ENCODE assay signal across 19 cellular contexts in the genomic region with DNA sequence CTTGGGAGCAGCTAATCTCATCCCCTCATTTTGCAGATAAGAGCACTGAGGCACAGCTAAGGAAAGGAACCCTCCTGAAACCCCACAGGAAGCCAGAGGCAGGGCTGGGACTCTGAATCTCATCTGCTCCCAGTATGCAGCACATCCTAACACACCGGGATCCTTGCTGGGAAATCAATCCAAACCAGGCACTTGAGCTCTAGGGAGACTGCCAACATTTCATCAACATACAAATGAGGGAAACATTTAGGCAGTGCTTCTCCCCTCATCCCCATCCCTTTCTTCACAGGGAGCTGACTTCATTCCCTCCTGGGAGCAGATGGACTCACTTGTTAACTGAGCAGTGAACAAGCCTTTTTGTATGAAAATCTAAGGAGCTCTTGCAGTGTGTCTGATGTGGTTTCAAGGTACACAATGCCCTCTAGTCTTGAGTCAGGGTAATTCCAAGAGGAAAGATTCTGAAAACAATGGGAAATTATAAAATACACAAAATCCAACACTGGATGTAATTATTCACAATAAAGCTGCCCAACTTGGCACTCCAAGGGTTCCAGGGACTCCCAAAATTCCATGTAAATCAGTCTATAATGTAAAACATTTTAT.
DNase-seq lines count a peak whose midpoint lies in the region; ATAC-seq, FAIRE-seq and TF ChIP-seq lines count a peak whose summit lies in the region.
"Had no signal": no experiment of that assay in that cellular context is flagged by ENCODE, and none has a peak within 500 bp of the region (broad histone marks: within the 10 kb centered on the region; RNA-seq: fewer than 3 reads in every experiment).

No MANE protein-coding gene starts in this region.

- DNase-seq in SK-N-SH (peak; percentile 17), Panc1 (ENCODE audit: low read depth, low spot score) (no peak), medulla oblongata (ENCODE audit: extremely low spot score) (peak; percentile 4), urothelium cell line (ENCODE audit: low spot score) (no peak), MG63 (no peak)
- DNase-seq: activated CD8-positive, alpha-beta memory T cell treated with anti-CD3 and anti-CD28 coated beads for 24 hours; activated T-cell treated with anti-CD3 and anti-CD28 coated beads, Interleukin-2, amount 50 U/mL, for 72 hours; C1 segment of cervical spinal cord; KBM-7; naive thymus-derived CD8-positive, alpha-beta T cell; NCI-H1105; spleen; stimulated activated CD4-positive, alpha-beta T cell treated with anti-CD3 and anti-CD28 coated beads, Interleukin-4, amount 100 ng/mL, for 4 hours had no signal

- H3F3A ChIP-seq in SK-N-SH (replicated peaks; ENCODE audit: insufficient read depth) = no peaks in the 10 kb centered on the region

- TF ChIP-seq CTCF in SK-N-SH (IDR thresholded peaks at IDR 0.05) (no peak), Panc1 (IDR thresholded peaks at IDR 0.05) (peak; percentile 21; the same call in 1 of the 2 replicates)

- no peak for TF ChIP-seq EP300 in SK-N-SH (IDR thresholded peaks at IDR 0.05; ENCODE audit: borderline replicate concordance in 1 of 2, low read depth in 1 of 2, low read length in 1 of 2)

- H3K4me3 ChIP-seq in SK-N-SH (ENCODE audit: low read depth in 2 of 2, low read length in 1 of 2) (no peak overlapping the region), Panc1 (ENCODE audit: low read depth in 2 of 2, low read length in 2 of 2) (no peak overlapping the region), MG63 (no peak overlapping the region)
- H3K4me3 ChIP-seq: spleen had no signal

- no peak overlapping the region for H3K4me2 ChIP-seq in SK-N-SH

- TF ChIP-seq RAD21 in SK-N-SH (IDR thresholded peaks at IDR 0.05; ENCODE audit: low read length) = peak; percentile 58

- ATAC-seq in SK-N-SH treated with all-trans-retinoic acid at 6 μM for 48 hours (no peak), Panc1 (peak; percentile 51; the same call in 1 of the 2 replicates), GM21723 (IDR thresholded peaks at IDR 0.05; ENCODE audit: unreplicated experiment) (no peak), HG03457 (IDR thresholded peaks at IDR 0.05; ENCODE audit: unreplicated experiment) (no peak)
- ATAC-seq: activated naive CD4-positive, alpha-beta T cell treated with anti-CD3 and anti-CD28 coated beads, Interleukin-2, amount 50 U/mL, for 72 hours; activated T-cell treated with anti-CD3 and anti-CD28 coated beads, Interleukin-2, amount 50 U/mL, for 72 hours; naive thymus-derived CD8-positive, alpha-beta T cell had no signal

- WGBS in SK-N-SH (ENCODE audit: low lambda C conversion rate) = 29% methylated on average over 1 of the region's 1 CpG

- no peaks in the 10 kb centered on the region for H3K79me2 ChIP-seq in SK-N-SH (ENCODE audit: insufficient read depth)

- H2AFZ ChIP-seq in SK-N-SH (ENCODE audit: low read depth) = no peak overlapping the region

- no peak overlapping the region for H3K9ac ChIP-seq in SK-N-SH

- H4K20me1 ChIP-seq in SK-N-SH (ENCODE audit: insufficient read depth) = no peaks in the 10 kb centered on the region

- no peaks in the 10 kb centered on the region for H3K9me2 ChIP-seq in SK-N-SH

- no peaks in the 10 kb centered on the region for H3K9me3 ChIP-seq in SK-N-SH
- no peaks in the 10 kb centered on the region for H3K9me3 ChIP-seq in Panc1 (ENCODE audit: control insufficient read depth, insufficient read depth, low read depth, low read length)
- H3K9me3 ChIP-seq in MG63 = no peaks in the 10 kb centered on the region

- H3K36me3 ChIP-seq in SK-N-SH (replicated peaks in 1 of 2; ENCODE audit: control insufficient read depth in 1 of 2, insufficient read depth in 2 of 2, low read length in 1 of 2) (no peaks in the 10 kb centered on the region), Panc1 (ENCODE audit: control insufficient read depth, insufficient read depth, low read length) (no peaks in the 10 kb centered on the region), MG63 (no peaks in the 10 kb centered on the region)
- H3K36me3 ChIP-seq: spleen had no signal

- POLR2A ChIA-PET in SK-N-SH (lab: Yijun Ruan, JAX) = no interaction called here
- POLR2A ChIA-PET in Panc1 (lab: Charles Lee) = no interaction called here

- H3K27ac ChIP-seq in SK-N-SH (ENCODE audit: low read depth in 2 of 2, low read length in 1 of 2) (no peak overlapping the region), Panc1 (ENCODE audit: low read length) (no peak overlapping the region)
- H3K27ac ChIP-seq: spleen had no signal

- no TSS peak for BruUV-seq in Panc1 (replicated peaks; lab: Mats Ljungman, UMichigan)

- CTCF ChIA-PET in SK-N-SH (lab: Yijun Ruan, JAX) (interaction anchor here (0.6 to 1.1 kb wide), 4 partner anchors 9 to 1689 kb away, joined by 3 to 4 read pairs (median 3); no protein-coding TSS in a partner anchor), Panc1 (lab: Charles Lee) (no interaction called here)

- in situ Hi-C loops in Panc1 (cut with HindIII; ENCODE audit: low pct_unique_long_range_greater_than_20kb, low sequenced_read_pairs) = no loop called here

- no peaks in the 10 kb centered on the region for H3K27me3 ChIP-seq in SK-N-SH (ENCODE audit: insufficient read depth)
- H3K27me3 ChIP-seq in Panc1 (ENCODE audit: control insufficient read depth, insufficient read depth, low read length) = peaks cover 18% of the 10 kb centered on the region
- H3K27me3 ChIP-seq in MG63 = peaks cover 7% of the 10 kb centered on the region; the same call in 1 of the 2 replicates

- peak; percentile 72 for FAIRE-seq in urothelium cell line (lab: Jason Lieb, UNC)
- FAIRE-seq: endometrium, keratinocyte had no signal

- intact Hi-C loops in Panc1 (cut with micrococcal nuclease; ENCODE audit: unreplicated experiment) = no loop called here

- no peaks in the 10 kb centered on the region; a peak in 1 of 4 replicates for H3K4me1 ChIP-seq in SK-N-SH (ENCODE audit: control insufficient read depth in 1 of 2, insufficient read depth in 2 of 2, low read depth in 1 of 2, low read length in 1 of 2)
- H3K4me1 ChIP-seq in Panc1 (ENCODE audit: control insufficient read depth, insufficient read depth, low read length) = no peaks in the 10 kb centered on the region
- H3K4me1 ChIP-seq: spleen had no signal

TF ChIP-seq in SK-N-SH, 30 proteins besides CTCF, POLR2A, EP300 and RAD21 (continues in another document):
- TF ChIP-seq TCF12 (IDR thresholded peaks at IDR 0.05) (no peak), RFX5 (IDR thresholded peaks at IDR 0.05; ENCODE audit: low read length) (no peak), CHD2 (IDR thresholded peaks at IDR 0.05; ENCODE audit: low read length, partially characterized antibody) (no peak), JUND (IDR thresholded peaks at IDR 0.05) (no peak), RCOR1 (IDR thresholded peaks at IDR 0.05; ENCODE audit: low read length) (no peak)
- TF ChIP-seq, protein P1, sequence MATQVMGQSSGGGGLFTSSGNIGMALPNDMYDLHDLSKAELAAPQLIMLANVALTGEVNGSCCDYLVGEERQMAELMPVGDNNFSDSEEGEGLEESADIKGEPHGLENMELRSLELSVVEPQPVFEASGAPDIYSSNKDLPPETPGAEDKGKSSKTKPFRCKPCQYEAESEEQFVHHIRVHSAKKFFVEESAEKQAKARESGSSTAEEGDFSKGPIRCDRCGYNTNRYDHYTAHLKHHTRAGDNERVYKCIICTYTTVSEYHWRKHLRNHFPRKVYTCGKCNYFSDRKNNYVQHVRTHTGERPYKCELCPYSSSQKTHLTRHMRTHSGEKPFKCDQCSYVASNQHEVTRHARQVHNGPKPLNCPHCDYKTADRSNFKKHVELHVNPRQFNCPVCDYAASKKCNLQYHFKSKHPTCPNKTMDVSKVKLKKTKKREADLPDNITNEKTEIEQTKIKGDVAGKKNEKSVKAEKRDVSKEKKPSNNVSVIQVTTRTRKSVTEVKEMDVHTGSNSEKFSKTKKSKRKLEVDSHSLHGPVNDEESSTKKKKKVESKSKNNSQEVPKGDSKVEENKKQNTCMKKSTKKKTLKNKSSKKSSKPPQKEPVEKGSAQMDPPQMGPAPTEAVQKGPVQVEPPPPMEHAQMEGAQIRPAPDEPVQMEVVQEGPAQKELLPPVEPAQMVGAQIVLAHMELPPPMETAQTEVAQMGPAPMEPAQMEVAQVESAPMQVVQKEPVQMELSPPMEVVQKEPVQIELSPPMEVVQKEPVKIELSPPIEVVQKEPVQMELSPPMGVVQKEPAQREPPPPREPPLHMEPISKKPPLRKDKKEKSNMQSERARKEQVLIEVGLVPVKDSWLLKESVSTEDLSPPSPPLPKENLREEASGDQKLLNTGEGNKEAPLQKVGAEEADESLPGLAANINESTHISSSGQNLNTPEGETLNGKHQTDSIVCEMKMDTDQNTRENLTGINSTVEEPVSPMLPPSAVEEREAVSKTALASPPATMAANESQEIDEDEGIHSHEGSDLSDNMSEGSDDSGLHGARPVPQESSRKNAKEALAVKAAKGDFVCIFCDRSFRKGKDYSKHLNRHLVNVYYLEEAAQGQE (IDR thresholded peaks at IDR 0.05; ENCODE audit: low read depth, low read length) = no peak

TF ChIP-seq in SK-N-SH treated with all-trans-retinoic acid at 6 μM for 48 hours, 23 proteins besides CTCF, POLR2A, EP300 and RAD21 (continues in another document):
- TF ChIP-seq, protein P2, sequence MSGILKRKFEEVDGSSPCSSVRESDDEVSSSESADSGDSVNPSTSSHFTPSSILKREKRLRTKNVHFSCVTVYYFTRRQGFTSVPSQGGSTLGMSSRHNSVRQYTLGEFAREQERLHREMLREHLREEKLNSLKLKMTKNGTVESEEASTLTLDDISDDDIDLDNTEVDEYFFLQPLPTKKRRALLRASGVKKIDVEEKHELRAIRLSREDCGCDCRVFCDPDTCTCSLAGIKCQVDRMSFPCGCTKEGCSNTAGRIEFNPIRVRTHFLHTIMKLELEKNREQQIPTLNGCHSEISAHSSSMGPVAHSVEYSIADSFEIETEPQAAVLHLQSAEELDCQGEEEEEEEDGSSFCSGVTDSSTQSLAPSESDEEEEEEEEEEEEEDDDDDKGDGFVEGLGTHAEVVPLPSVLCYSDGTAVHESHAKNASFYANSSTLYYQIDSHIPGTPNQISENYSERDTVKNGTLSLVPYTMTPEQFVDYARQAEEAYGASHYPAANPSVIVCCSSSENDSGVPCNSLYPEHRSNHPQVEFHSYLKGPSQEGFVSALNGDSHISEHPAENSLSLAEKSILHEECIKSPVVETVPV (CRISPR knock-in tag; IDR thresholded peaks at IDR 0.05) = no peak
- no peak for TF ChIP-seq ZNF70 (CRISPR knock-in tag; IDR thresholded peaks at IDR 0.05)
- TF ChIP-seq, protein P3, sequence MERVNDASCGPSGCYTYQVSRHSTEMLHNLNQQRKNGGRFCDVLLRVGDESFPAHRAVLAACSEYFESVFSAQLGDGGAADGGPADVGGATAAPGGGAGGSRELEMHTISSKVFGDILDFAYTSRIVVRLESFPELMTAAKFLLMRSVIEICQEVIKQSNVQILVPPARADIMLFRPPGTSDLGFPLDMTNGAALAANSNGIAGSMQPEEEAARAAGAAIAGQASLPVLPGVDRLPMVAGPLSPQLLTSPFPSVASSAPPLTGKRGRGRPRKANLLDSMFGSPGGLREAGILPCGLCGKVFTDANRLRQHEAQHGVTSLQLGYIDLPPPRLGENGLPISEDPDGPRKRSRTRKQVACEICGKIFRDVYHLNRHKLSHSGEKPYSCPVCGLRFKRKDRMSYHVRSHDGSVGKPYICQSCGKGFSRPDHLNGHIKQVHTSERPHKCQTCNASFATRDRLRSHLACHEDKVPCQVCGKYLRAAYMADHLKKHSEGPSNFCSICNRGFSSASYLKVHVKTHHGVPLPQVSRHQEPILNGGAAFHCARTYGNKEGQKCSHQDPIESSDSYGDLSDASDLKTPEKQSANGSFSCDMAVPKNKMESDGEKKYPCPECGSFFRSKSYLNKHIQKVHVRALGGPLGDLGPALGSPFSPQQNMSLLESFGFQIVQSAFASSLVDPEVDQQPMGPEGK (CRISPR knock-in tag; IDR thresholded peaks at IDR 0.05; ENCODE audit: borderline replicate concordance) = no peak

Comparison
In these comparisons a context has a peak if more than half of its experiments do, and no peak if none do; other contexts are left out.
1. DNase-seq: peak in SK-N-SH (single experiment) and medulla oblongata (single experiment); none in Panc1 (single experiment), urothelium cell line (single experiment) and MG63 (single experiment).